Comparison of ENCODE assay signal across 8 cellular contexts in the genomic region with DNA sequence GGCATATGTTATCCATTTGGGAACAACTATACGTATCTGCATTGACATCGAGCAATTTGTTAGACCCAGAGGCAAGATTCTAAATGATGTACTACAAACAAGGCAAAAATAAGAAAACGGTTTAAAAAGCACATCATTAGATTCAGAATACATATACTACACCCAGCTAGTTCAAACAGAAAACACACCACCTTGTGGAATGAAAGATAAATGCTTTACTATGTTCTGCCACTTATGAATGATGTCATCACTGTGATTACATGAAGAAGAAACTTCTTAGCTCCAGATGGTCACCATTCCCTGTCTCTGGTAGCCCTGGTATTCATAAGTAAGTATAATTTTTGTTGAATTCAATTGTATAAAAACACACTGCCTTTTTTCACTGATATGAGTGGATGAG. TPM values are rescaled to one million over a fixed set of nuclear protein-coding genes. Genes with fewer than 3 reads are reported as not detected.
DNase-seq lines count a peak whose midpoint lies in the region; ATAC-seq, FAIRE-seq and TF ChIP-seq lines count a peak whose summit lies in the region.

No MANE protein-coding gene starts in this region.

- peak; percentile 72 for TF ChIP-seq CTCF in A549 (IDR thresholded peaks at IDR 0.05)

- H3K27me3 Mint-ChIP-seq in CD4-positive, alpha-beta memory T cell: peaks cover 15 to 21% of the 10 kb centered on the region in 2 donors
- peaks cover 34% of the 10 kb centered on the region for H3K27me3 Mint-ChIP-seq in activated CD4-positive, alpha-beta T cell treated with anti-CD3 and anti-CD28 coated beads, Interleukin-2, amount 10 ng/mL, durations not matched to agents 7 days and 5 days

- no peak for TF ChIP-seq POLR2A in A549 (IDR thresholded peaks at IDR 0.05; ENCODE audit: low read length)
- TF ChIP-seq POLR2A in erythroblast (IDR thresholded peaks at IDR 0.05; ENCODE audit: low read length): no peak

- H3K27me3 ChIP-seq in CD4-positive, alpha-beta memory T cell (ENCODE audit: insufficient read depth, low read length): no peaks in the 10 kb centered on the region

- H3K4me1 ChIP-seq in A549: peaks cover 29% of the 10 kb centered on the region
- H3K4me1 ChIP-seq in CD4-positive, alpha-beta memory T cell (ENCODE audit: insufficient read depth, low read length): no peaks in the 10 kb centered on the region

- no peak overlapping the region for H3K27ac Mint-ChIP-seq in CD4-positive, alpha-beta memory T cell
- no peak overlapping the region for H3K27ac Mint-ChIP-seq in activated CD4-positive, alpha-beta T cell treated with anti-CD3 and anti-CD28 coated beads, Interleukin-2, amount 10 ng/mL, durations not matched to agents 7 days and 5 days

- peak overlapping the region; percentile 19; the same call in 2 of the 3 replicates for H3K4me2 ChIP-seq in A549

- peak; percentile 73 to 79 for DNase-seq in A549 (ENCODE audit: low read depth in 1 of 2, low spot score in 1 of 2)
- DNase-seq in NCI-H524 treated with DMSO at 0.1 percent for 48 hours (lab: John Stamatoyannopoulos, UW): peak; percentile 64
- peak; percentile 15 to 36 for DNase-seq in erythroblast (lab: John Stamatoyannopoulos, UW)
- no peak for DNase-seq in hippocampal formation (lab: John Stamatoyannopoulos, UW)
- no peak for DNase-seq in CD4-positive, alpha-beta memory T cell
- DNase-seq in activated CD4-positive, alpha-beta T cell treated with anti-CD3 and anti-CD28 coated beads, Interleukin-2, amount 10 ng/mL, durations not matched to agents 7 days and 5 days: no peak

- ATAC-seq in A549: peak; percentile 96
- peak; percentile 64 for ATAC-seq in GM18861 (IDR thresholded peaks at IDR 0.05; ENCODE audit: unreplicated experiment)
- ATAC-seq in GM21390 (IDR thresholded peaks at IDR 0.05; ENCODE audit: unreplicated experiment): no peak

- no peak overlapping the region for H3K27ac ChIP-seq in A549
- no peak overlapping the region for H3K27ac ChIP-seq in CD4-positive, alpha-beta memory T cell (ENCODE audit: low read depth, low read length)

- WGBS in A549 (ENCODE audit: missing lambda C conversion rate): 22% methylated on average over 3 of the region's 3 CpGs

- TF ChIP-seq EP300 in A549 (IDR thresholded peaks at IDR 0.05): no peak

- intact Hi-C loops in CD4-positive, alpha-beta memory T cell (cut with micrococcal nuclease): no loop called here

- H3K36me3 Mint-ChIP-seq in CD4-positive, alpha-beta memory T cell: no peaks in the 10 kb centered on the region
- H3K36me3 Mint-ChIP-seq in activated CD4-positive, alpha-beta T cell treated with anti-CD3 and anti-CD28 coated beads, Interleukin-2, amount 10 ng/mL, durations not matched to agents 7 days and 5 days (ENCODE audit: low read depth): no peaks in the 10 kb centered on the region

- no peak overlapping the region for H3K4me3 ChIP-seq in A549
- no peak overlapping the region for H3K4me3 ChIP-seq in CD4-positive, alpha-beta memory T cell (ENCODE audit: low read length in 2 of 2)

- FAIRE-seq in A549 (lab: Jason Lieb, UNC): peak; percentile 100

- TF ChIP-seq RAD21 in A549 (conservative IDR thresholded peaks at IDR 0.05 in 1 of 2, IDR thresholded peaks at IDR 0.05 in 1 of 2): peak; percentile 56 to 58

- CTCF ChIA-PET in A549 (lab: Yijun Ruan, JAX): interaction anchor here (0.6 to 11.5 kb wide), 21 partner anchors 9 to 608 kb away, joined by 3 to 138 read pairs (median 4); no protein-coding TSS in a partner anchor
- CTCF ChIA-PET in CD4-positive, alpha-beta memory T cell (lab: Charles Lee; ENCODE audit: partially characterized antibody): interaction anchor here (1.6 kb wide), 1 partner anchor 171 kb away, joined by 4 read pairs; no protein-coding TSS in a partner anchor
- CTCF ChIA-PET in activated CD4-positive, alpha-beta T cell treated with anti-CD3 and anti-CD28 coated beads, Interleukin-2, amount 10 ng/mL, durations not matched to agents 7 days and 5 days (lab: Charles Lee): interaction anchor here (1.1 to 1.2 kb wide), 2 partner anchors 11 to 171 kb away, joined by 3 read pairs; no protein-coding TSS in a partner anchor

- no peaks in the 10 kb centered on the region for H3K4me1 Mint-ChIP-seq in CD4-positive, alpha-beta memory T cell
- no peaks in the 10 kb centered on the region for H3K4me1 Mint-ChIP-seq in activated CD4-positive, alpha-beta T cell treated with anti-CD3 and anti-CD28 coated beads, Interleukin-2, amount 10 ng/mL, durations not matched to agents 7 days and 5 days

- H3K36me3 ChIP-seq in CD4-positive, alpha-beta memory T cell (ENCODE audit: insufficient read depth, low read length): no peaks in the 10 kb centered on the region

- H3K4me3 Mint-ChIP-seq in CD4-positive, alpha-beta memory T cell: no peak overlapping the region
- H3K4me3 Mint-ChIP-seq in activated CD4-positive, alpha-beta T cell treated with anti-CD3 and anti-CD28 coated beads, Interleukin-2, amount 10 ng/mL, durations not matched to agents 7 days and 5 days: no peak overlapping the region

- POLR2A ChIA-PET in A549 (lab: Yijun Ruan, JAX): interaction anchor here (0.5 to 1.0 kb wide), 3 partner anchors 170 to 280 kb away, joined by 3 to 7 read pairs (median 4); partner anchors contain the start of gene BRIP1
- POLR2A ChIA-PET in CD4-positive, alpha-beta memory T cell (lab: Charles Lee; ENCODE audit: partially characterized antibody): no interaction called here
- POLR2A ChIA-PET in activated CD4-positive, alpha-beta T cell treated with anti-CD3 and anti-CD28 coated beads, Interleukin-2, amount 10 ng/mL, durations not matched to agents 7 days and 5 days (lab: Charles Lee): no interaction called here

- no peaks in the 10 kb centered on the region for H3K9me3 ChIP-seq in A549
- no peaks in the 10 kb centered on the region for H3K9me3 ChIP-seq in CD4-positive, alpha-beta memory T cell (ENCODE audit: control insufficient read depth in 1 of 2, low read length in 2 of 2)

- no peaks in the 10 kb centered on the region for H3K9me3 Mint-ChIP-seq in CD4-positive, alpha-beta memory T cell
- no peaks in the 10 kb centered on the region for H3K9me3 Mint-ChIP-seq in activated CD4-positive, alpha-beta T cell treated with anti-CD3 and anti-CD28 coated beads, Interleukin-2, amount 10 ng/mL, durations not matched to agents 7 days and 5 days

TF ChIP-seq in A549, 52 proteins besides CTCF, POLR2A, EP300 and RAD21:
- TF ChIP-seq CHD4 (IDR thresholded peaks at IDR 0.05; ENCODE audit: borderline replicate concordance) (no peak), RFX5 (IDR thresholded peaks at IDR 0.05) (no peak), SMC3 (IDR thresholded peaks at IDR 0.05) (peak; percentile 78), EHMT2 (IDR thresholded peaks at IDR 0.05; ENCODE audit: low read depth) (no peak)
- TF ChIP-seq, protein P1, sequence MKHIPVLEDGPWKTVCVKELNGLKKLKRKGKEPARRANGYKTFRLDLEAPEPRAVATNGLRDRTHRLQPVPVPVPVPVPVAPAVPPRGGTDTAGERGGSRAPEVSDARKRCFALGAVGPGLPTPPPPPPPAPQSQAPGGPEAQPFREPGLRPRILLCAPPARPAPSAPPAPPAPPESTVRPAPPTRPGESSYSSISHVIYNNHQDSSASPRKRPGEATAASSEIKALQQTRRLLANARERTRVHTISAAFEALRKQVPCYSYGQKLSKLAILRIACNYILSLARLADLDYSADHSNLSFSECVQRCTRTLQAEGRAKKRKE (CRISPR knock-in tag; IDR thresholded peaks at IDR 0.05; ENCODE audit: low read depth): no peak

RNA-seq across cellular contexts. Expression of gene NACA2, which starts 7.8 kb away (rescaled TPM):
- 0.34 and 0.86 TPM in 2 replicates for polyA plus RNA-seq in A549 (2011; rRNA removed)
- polyA plus RNA-seq in A549 (2012; cell fraction: cytosol; rRNA removed): not detected in 2 replicates
- not detected in 2 replicates for polyA plus RNA-seq in A549 (2012; cell fraction: nucleus; rRNA removed)
- 0.39 to 0.70 TPM (median 0.40 TPM) in 3 replicates for polyA plus RNA-seq in A549 (2017; fragmentation: RNase III; extraction: RNeasy Plus Mini Kit Qiagen cat#74134 plus additional on column Dnase treatment)
- not detected in 2 replicates for polyA minus RNA-seq in A549 (2011; rRNA and poly(A)+ RNA removed)
- total RNA-seq in CD4-positive, alpha-beta memory T cell: not detected
- polyA plus RNA-seq in CD4-positive, alpha-beta memory T cell: not detected
- total RNA-seq in activated CD4-positive, alpha-beta T cell treated with anti-CD3 and anti-CD28 coated beads, Interleukin-2, amount 10 ng/mL, durations not matched to agents 7 days and 5 days: under 1 TPM in 1 of 2 experiments, not detected in 1; 0.35 TPM

Comparison
In these comparisons a context has a peak if more than half of its experiments do, and no peak if none do; other contexts are left out.
1. DNase-seq: peak in A549 (2 of 2), NCI-H524 treated with DMSO at 0.1 percent for 48 hours (single experiment) and erythroblast (2 of 2); none in hippocampal formation (0 of 2), CD4-positive, alpha-beta memory T cell (0 of 5) and activated CD4-positive, alpha-beta T cell treated with anti-CD3 and anti-CD28 coated beads, Interleukin-2, amount 10 ng/mL, durations not matched to agents 7 days and 5 days (single experiment).